In the genomic region with DNA sequence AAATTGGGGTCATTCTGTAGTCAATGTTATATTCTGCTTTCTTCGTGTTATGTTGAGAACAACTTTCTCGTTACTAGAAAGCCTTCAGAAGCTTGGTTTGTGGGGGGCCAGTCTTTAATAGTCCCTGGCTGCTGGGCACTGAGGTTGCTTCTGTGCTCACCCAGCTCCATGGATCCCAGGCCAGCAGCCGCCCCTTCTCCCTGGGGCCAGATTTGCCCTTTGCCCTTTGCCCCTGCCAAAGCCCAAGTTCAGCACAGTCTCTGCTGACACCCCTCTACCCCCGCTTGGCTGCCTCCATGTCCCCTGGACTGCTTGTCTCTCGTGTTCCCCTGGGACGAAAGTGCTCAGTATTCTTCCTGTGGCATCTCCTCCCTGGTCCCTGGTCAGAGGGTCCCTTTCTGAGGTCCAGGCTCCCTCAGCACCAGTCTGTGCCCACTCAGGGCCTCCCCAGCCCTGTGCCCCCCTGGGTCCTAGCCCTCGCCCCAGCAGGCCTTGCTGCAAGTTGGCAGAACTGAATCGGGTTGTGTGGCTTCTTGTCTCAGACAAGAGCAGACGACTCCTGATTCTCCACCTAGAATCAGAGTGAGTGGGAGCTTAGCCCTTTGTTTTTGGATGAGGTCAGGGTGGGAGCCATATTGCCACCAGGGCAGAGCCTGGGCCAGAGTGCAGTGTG, we compare ENCODE assay signal across 1 cellular context.
A peak's percentile ranks its signal among the peaks of the same experiment; 100 is the strongest.
TF ChIP-seq lines count a peak whose summit lies in the region.

No MANE protein-coding gene starts in this region.

TF ChIP-seq in HepG2, 621 proteins besides CTCF, POLR2A, EP300 and RAD21:
- TF ChIP-seq, protein P1, sequence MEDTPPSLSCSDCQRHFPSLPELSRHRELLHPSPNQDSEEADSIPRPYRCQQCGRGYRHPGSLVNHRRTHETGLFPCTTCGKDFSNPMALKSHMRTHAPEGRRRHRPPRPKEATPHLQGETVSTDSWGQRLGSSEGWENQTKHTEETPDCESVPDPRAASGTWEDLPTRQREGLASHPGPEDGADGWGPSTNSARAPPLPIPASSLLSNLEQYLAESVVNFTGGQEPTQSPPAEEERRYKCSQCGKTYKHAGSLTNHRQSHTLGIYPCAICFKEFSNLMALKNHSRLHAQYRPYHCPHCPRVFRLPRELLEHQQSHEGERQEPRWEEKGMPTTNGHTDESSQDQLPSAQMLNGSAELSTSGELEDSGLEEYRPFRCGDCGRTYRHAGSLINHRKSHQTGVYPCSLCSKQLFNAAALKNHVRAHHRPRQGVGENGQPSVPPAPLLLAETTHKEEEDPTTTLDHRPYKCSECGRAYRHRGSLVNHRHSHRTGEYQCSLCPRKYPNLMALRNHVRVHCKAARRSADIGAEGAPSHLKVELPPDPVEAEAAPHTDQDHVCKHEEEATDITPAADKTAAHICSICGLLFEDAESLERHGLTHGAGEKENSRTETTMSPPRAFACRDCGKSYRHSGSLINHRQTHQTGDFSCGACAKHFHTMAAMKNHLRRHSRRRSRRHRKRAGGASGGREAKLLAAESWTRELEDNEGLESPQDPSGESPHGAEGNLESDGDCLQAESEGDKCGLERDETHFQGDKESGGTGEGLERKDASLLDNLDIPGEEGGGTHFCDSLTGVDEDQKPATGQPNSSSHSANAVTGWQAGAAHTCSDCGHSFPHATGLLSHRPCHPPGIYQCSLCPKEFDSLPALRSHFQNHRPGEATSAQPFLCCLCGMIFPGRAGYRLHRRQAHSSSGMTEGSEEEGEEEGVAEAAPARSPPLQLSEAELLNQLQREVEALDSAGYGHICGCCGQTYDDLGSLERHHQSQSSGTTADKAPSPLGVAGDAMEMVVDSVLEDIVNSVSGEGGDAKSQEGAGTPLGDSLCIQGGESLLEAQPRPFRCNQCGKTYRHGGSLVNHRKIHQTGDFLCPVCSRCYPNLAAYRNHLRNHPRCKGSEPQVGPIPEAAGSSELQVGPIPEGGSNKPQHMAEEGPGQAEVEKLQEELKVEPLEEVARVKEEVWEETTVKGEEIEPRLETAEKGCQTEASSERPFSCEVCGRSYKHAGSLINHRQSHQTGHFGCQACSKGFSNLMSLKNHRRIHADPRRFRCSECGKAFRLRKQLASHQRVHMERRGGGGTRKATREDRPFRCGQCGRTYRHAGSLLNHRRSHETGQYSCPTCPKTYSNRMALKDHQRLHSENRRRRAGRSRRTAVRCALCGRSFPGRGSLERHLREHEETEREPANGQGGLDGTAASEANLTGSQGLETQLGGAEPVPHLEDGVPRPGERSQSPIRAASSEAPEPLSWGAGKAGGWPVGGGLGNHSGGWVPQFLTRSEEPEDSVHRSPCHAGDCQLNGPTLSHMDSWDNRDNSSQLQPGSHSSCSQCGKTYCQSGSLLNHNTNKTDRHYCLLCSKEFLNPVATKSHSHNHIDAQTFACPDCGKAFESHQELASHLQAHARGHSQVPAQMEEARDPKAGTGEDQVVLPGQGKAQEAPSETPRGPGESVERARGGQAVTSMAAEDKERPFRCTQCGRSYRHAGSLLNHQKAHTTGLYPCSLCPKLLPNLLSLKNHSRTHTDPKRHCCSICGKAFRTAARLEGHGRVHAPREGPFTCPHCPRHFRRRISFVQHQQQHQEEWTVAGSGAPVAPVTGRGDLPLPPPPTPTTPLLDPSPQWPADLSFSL (CRISPR knock-in tag; IDR thresholded peaks at IDR 0.05) = no peak
- TF ChIP-seq, protein P2, sequence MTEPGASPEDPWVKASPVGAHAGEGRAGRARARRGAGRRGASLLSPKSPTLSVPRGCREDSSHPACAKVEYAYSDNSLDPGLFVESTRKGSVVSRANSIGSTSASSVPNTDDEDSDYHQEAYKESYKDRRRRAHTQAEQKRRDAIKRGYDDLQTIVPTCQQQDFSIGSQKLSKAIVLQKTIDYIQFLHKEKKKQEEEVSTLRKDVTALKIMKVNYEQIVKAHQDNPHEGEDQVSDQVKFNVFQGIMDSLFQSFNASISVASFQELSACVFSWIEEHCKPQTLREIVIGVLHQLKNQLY (CRISPR knock-in tag; IDR thresholded peaks at IDR 0.05) = no peak
- TF ChIP-seq, protein P3, sequence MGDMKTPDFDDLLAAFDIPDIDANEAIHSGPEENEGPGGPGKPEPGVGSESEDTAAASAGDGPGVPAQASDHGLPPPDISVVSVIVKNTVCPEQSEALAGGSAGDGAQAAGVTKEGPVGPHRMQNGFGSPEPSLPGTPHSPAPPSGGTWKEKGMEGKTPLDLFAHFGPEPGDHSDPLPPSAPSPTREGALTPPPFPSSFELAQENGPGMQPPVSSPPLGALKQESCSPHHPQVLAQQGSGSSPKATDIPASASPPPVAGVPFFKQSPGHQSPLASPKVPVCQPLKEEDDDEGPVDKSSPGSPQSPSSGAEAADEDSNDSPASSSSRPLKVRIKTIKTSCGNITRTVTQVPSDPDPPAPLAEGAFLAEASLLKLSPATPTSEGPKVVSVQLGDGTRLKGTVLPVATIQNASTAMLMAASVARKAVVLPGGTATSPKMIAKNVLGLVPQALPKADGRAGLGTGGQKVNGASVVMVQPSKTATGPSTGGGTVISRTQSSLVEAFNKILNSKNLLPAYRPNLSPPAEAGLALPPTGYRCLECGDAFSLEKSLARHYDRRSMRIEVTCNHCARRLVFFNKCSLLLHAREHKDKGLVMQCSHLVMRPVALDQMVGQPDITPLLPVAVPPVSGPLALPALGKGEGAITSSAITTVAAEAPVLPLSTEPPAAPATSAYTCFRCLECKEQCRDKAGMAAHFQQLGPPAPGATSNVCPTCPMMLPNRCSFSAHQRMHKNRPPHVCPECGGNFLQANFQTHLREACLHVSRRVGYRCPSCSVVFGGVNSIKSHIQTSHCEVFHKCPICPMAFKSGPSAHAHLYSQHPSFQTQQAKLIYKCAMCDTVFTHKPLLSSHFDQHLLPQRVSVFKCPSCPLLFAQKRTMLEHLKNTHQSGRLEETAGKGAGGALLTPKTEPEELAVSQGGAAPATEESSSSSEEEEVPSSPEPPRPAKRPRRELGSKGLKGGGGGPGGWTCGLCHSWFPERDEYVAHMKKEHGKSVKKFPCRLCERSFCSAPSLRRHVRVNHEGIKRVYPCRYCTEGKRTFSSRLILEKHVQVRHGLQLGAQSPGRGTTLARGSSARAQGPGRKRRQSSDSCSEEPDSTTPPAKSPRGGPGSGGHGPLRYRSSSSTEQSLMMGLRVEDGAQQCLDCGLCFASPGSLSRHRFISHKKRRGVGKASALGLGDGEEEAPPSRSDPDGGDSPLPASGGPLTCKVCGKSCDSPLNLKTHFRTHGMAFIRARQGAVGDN (CRISPR knock-in tag; IDR thresholded peaks at IDR 0.05) = peak; percentile 15; the same call in 1 of the 2 replicates
- TF ChIP-seq, protein P4, sequence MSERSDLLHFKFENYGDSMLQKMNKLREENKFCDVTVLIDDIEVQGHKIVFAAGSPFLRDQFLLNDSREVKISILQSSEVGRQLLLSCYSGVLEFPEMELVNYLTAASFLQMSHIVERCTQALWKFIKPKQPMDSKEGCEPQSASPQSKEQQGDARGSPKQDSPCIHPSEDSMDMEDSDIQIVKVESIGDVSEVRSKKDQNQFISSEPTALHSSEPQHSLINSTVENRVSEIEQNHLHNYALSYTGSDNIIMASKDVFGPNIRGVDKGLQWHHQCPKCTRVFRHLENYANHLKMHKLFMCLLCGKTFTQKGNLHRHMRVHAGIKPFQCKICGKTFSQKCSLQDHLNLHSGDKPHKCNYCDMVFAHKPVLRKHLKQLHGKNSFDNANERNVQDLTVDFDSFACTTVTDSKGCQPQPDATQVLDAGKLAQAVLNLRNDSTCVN (CRISPR knock-in tag; IDR thresholded peaks at IDR 0.05; ENCODE audit: borderline replicate concordance) = no peak
- 0 out of 2 replicates have a peak, but pooled peaks have one; percentile 37 for TF ChIP-seq NR2C2 (CRISPR knock-in tag; IDR thresholded peaks at IDR 0.05; ENCODE audit: borderline replicate concordance)
- TF ChIP-seq, protein P5, sequence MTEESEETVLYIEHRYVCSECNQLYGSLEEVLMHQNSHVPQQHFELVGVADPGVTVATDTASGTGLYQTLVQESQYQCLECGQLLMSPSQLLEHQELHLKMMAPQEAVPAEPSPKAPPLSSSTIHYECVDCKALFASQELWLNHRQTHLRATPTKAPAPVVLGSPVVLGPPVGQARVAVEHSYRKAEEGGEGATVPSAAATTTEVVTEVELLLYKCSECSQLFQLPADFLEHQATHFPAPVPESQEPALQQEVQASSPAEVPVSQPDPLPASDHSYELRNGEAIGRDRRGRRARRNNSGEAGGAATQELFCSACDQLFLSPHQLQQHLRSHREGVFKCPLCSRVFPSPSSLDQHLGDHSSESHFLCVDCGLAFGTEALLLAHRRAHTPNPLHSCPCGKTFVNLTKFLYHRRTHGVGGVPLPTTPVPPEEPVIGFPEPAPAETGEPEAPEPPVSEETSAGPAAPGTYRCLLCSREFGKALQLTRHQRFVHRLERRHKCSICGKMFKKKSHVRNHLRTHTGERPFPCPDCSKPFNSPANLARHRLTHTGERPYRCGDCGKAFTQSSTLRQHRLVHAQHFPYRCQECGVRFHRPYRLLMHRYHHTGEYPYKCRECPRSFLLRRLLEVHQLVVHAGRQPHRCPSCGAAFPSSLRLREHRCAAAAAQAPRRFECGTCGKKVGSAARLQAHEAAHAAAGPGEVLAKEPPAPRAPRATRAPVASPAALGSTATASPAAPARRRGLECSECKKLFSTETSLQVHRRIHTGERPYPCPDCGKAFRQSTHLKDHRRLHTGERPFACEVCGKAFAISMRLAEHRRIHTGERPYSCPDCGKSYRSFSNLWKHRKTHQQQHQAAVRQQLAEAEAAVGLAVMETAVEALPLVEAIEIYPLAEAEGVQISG (CRISPR knock-in tag; IDR thresholded peaks at IDR 0.05) = no peak
